ENCODE assay signal across 8 cellular contexts in genomic region chr13:51793570-51794273, GRCh38. TPM values are rescaled to one million over a fixed set of nuclear protein-coding genes. Genes with fewer than 3 reads are reported as not detected.
DNase-seq lines count a peak whose midpoint lies in the region; ATAC-seq and TF ChIP-seq lines count a peak whose summit lies in the region.

No MANE protein-coding gene starts in this region.

- H3K27me3 ChIP-seq in foreskin keratinocyte: no peaks in the 10 kb centered on the region

- DNase-seq in Ammon's horn (ENCODE audit: low spot score) (peak; percentile 72), UCSD-AML1 (lab: John Stamatoyannopoulos, UW; ENCODE audit: unreplicated experiment) (peak; percentile 71), foreskin keratinocyte (peak; percentile 72 to 83), D341Med (ENCODE audit: low spot score) (no peak), GOT3 (lab: John Stamatoyannopoulos, UW) (no peak)
- DNase-seq in stimulated activated CD4-positive, alpha-beta T cell treated with anti-CD3 and anti-CD28 coated beads, Interleukin-4, amount 100 ng/mL, for 1 hour: peak; percentile 61

- no peak overlapping the region for H3K27ac ChIP-seq in foreskin keratinocyte

- TF ChIP-seq CTCF in foreskin keratinocyte (conservative IDR thresholded peaks at IDR 0.05): no peak

- H3K4me1 ChIP-seq in foreskin keratinocyte: no peaks in the 10 kb centered on the region

- ATAC-seq in GM19397 (IDR thresholded peaks at IDR 0.05; ENCODE audit: unreplicated experiment) (peak; percentile 52), HG03469 (IDR thresholded peaks at IDR 0.05; ENCODE audit: unreplicated experiment) (peak; percentile 39), foreskin keratinocyte (peak; percentile 95)

RNA-seq across cellular contexts. Expression of gene DHRS12, which starts 10.2 kb away (rescaled TPM):
- 2.2 and 2.6 TPM in 2 replicates for total RNA-seq in foreskin keratinocyte
- 4.7 and 5.0 TPM in 2 replicates for polyA plus RNA-seq in foreskin keratinocyte

RNA-seq across cellular contexts. Expression of gene TMEM272, which starts 51.3 kb away (rescaled TPM):
- not detected in 2 replicates for total RNA-seq in foreskin keratinocyte
- not detected in 2 replicates for polyA plus RNA-seq in foreskin keratinocyte

Comparison
In these comparisons a context has a peak if more than half of its experiments do, and no peak if none do; other contexts are left out.
1. DNase-seq: peak in Ammon's horn (single experiment), UCSD-AML1 (single experiment), foreskin keratinocyte (2 of 2) and stimulated activated CD4-positive, alpha-beta T cell treated with anti-CD3 and anti-CD28 coated beads, Interleukin-4, amount 100 ng/mL, for 1 hour (single experiment); none in D341Med (single experiment) and GOT3 (single experiment).
2. ATAC-seq: peak in every context shown above with its lines; median percentile 95 in foreskin keratinocyte; 52 in GM19397; 39 in HG03469.